ENCODE assay signal across 23 cellular contexts in genomic region chr2:42227491-42227890, GRCh38. TPM values are rescaled to one million over a fixed set of nuclear protein-coding genes. Genes with fewer than 3 reads are reported as not detected.
DNase-seq lines count a peak whose midpoint lies in the region; ATAC-seq and TF ChIP-seq lines count a peak whose summit lies in the region.
"Had no signal": no experiment of that assay in that cellular context is flagged by ENCODE, and none has a peak within 500 bp of the region (broad histone marks: within the 10 kb centered on the region; RNA-seq: fewer than 3 reads in every experiment).

No MANE protein-coding gene starts in this region.

- H3K4me3 Mint-ChIP-seq in activated naive CD8-positive, alpha-beta T cell treated with anti-CD3 and anti-CD28 coated beads, Interleukin-2, amount 50 U/mL, for 24 hours: no peak overlapping the region
- no peak overlapping the region for H3K4me3 Mint-ChIP-seq in osteocyte (ENCODE audit: unreplicated experiment)

- no peaks in the 10 kb centered on the region for H3K9me3 Mint-ChIP-seq in activated naive CD8-positive, alpha-beta T cell treated with anti-CD3 and anti-CD28 coated beads, Interleukin-2, amount 50 U/mL, for 24 hours
- no peaks in the 10 kb centered on the region for H3K9me3 Mint-ChIP-seq in osteocyte (ENCODE audit: unreplicated experiment)

- no peak for ATAC-seq in Right ventricle myocardium inferior
- no peak for ATAC-seq in activated naive CD8-positive, alpha-beta T cell treated with anti-CD3 and anti-CD28 coated beads, Interleukin-2, amount 50 U/mL, for 24 hours
- no peak for ATAC-seq in GM21390 (IDR thresholded peaks at IDR 0.05; ENCODE audit: unreplicated experiment)
- ATAC-seq: HCT116 had no signal

- no peak overlapping the region for H3K27ac Mint-ChIP-seq in activated naive CD8-positive, alpha-beta T cell treated with anti-CD3 and anti-CD28 coated beads, Interleukin-2, amount 50 U/mL, for 24 hours
- peak overlapping the region; percentile 43 for H3K27ac Mint-ChIP-seq in osteocyte (ENCODE audit: unreplicated experiment)

- intact Hi-C loops in Right ventricle myocardium inferior (cut with DNase I): no loop called here

- peaks cover 23% of the 10 kb centered on the region for H3K4me1 ChIP-seq in cardiac muscle cell (ENCODE audit: low read depth)

- no peaks in the 10 kb centered on the region for H3K36me3 ChIP-seq in cardiac muscle cell

- H3K27ac ChIP-seq in cardiac muscle cell: peak overlapping the region; percentile 12
- H3K27ac ChIP-seq: 22Rv1, C4-2B had no signal

- peaks cover 68% of the 10 kb centered on the region for H3K4me1 Mint-ChIP-seq in activated naive CD8-positive, alpha-beta T cell treated with anti-CD3 and anti-CD28 coated beads, Interleukin-2, amount 50 U/mL, for 24 hours
- H3K4me1 Mint-ChIP-seq in osteocyte (ENCODE audit: unreplicated experiment): peaks cover 28% of the 10 kb centered on the region

- no peaks in the 10 kb centered on the region for H3K27me3 Mint-ChIP-seq in activated naive CD8-positive, alpha-beta T cell treated with anti-CD3 and anti-CD28 coated beads, Interleukin-2, amount 50 U/mL, for 24 hours
- H3K27me3 Mint-ChIP-seq in osteocyte (ENCODE audit: unreplicated experiment): no peaks in the 10 kb centered on the region

- peaks cover 3% of the 10 kb centered on the region for H3K36me3 Mint-ChIP-seq in activated naive CD8-positive, alpha-beta T cell treated with anti-CD3 and anti-CD28 coated beads, Interleukin-2, amount 50 U/mL, for 24 hours (ENCODE audit: low read depth)
- H3K36me3 Mint-ChIP-seq in osteocyte (ENCODE audit: unreplicated experiment): peaks cover 2% of the 10 kb centered on the region

- H3K9me3 ChIP-seq in cardiac muscle cell (ENCODE audit: low read depth): no peaks in the 10 kb centered on the region
- H3K9me3 ChIP-seq: Caco-2 had no signal

- DNase-seq in NCI-H82 (lab: John Stamatoyannopoulos, UW): peak; percentile 10
- DNase-seq in NCI-H82 treated with DMSO at 0.1 percent for 48 hours (lab: John Stamatoyannopoulos, UW; ENCODE audit: unreplicated experiment): no peak
- no peak for DNase-seq in cardiac muscle cell (ENCODE audit: low read depth in 1 of 2, low spot score in 1 of 2)
- DNase-seq in Right ventricle myocardium inferior (ENCODE audit: missing footprints): no peak
- peak; percentile 5 for DNase-seq in activated naive CD8-positive, alpha-beta T cell treated with anti-CD3 and anti-CD28 coated beads, Interleukin-2, amount 50 U/mL, for 24 hours
- DNase-seq in osteocyte (ENCODE audit: extremely low spot score, unreplicated experiment): no peak
- no peak for DNase-seq in ecto neural progenitor cell (ENCODE audit: low spot score)
- DNase-seq: AML-193, Caco-2, GF-D8, GOT3, MM.1S, NCI-H1092, NCI-H1436 treated with DMSO at 0.1 percent for 48 hours, NCI-H2029 treated with DMSO at 0.1 percent for 48 hours, NCI-H446 treated with DMSO at 0.1 percent for 48 hours, NCI-H69, OCI-M1, SHP77 had no signal

- H3K27me3 ChIP-seq in cardiac muscle cell: no peaks in the 10 kb centered on the region

- no peak overlapping the region for H3K4me3 ChIP-seq in cardiac muscle cell

- no peak for TF ChIP-seq CTCF in cardiac muscle cell (IDR thresholded peaks at IDR 0.05; ENCODE audit: low read depth, low read length)
- no peak for TF ChIP-seq CTCF in osteocyte (IDR thresholded peaks at IDR 0.05)

RNA-seq across cellular contexts. Expression of gene EML4, which starts 58.3 kb away (rescaled TPM):
- total RNA-seq in cardiac muscle cell: 39.5 and 56.2 TPM in 2 replicates
- polyA plus RNA-seq in cardiac muscle cell: 45.5 and 46.6 TPM in 2 replicates
- total RNA-seq in Right ventricle myocardium inferior: 5.6 TPM
- total RNA-seq in osteocyte: 35.2 and 41.1 TPM in 2 replicates

Comparison
In these comparisons a context has a peak if more than half of its experiments do, and no peak if none do; other contexts are left out.
1. DNase-seq: peak in NCI-H82 (single experiment) and activated naive CD8-positive, alpha-beta T cell treated with anti-CD3 and anti-CD28 coated beads, Interleukin-2, amount 50 U/mL, for 24 hours (single experiment); none in NCI-H82 treated with DMSO at 0.1 percent for 48 hours (single experiment), cardiac muscle cell (0 of 2), Right ventricle myocardium inferior (single experiment), osteocyte (single experiment) and ecto neural progenitor cell (single experiment).